In the genomic region with DNA sequence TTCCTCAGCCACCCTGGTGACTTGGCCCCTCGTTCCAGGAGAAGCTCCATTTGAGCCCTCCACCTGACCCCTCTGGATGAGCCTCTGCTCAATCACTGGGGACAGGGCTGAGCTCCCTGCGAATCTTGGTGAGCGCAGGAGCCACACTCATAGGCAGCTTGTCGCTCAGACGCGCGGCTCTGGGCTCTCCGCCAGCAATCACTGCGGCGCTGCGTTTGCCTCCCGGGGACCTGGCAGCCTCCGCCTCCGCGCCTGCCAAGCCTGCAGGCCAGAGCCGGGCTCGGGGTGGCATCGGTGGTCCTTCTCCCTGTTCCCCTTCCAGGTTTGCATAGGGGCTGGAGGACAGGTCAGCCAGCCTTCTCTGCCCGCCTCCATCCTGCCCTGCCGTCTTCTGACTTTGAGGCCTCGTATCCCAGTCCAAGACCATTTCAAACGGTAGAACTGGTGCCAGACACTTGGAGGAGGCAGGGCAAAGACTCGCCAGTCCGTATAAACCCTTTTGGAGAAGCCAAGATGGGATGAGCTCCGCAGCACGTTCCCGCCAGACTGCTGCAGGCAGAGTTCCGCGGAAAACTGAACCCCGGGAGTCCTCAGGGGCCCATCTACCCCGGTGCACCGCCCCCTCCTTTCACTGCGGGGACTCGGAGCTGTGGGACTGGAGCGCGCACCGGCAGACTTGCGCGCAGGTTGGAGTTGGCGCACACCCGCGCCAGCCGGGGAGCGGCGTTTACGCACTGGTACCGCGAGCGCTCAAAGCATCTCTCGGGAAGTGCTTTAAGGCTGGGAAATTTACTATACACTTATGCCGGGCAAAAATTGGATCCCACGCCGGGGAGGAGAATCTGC, we compare ENCODE assay signal across 8 cellular contexts. TPM values are rescaled to one million over a fixed set of nuclear protein-coding genes. Genes with fewer than 3 reads are reported as not detected.
DNase-seq lines count a peak whose midpoint lies in the region; ATAC-seq and TF ChIP-seq lines count a peak whose summit lies in the region.

No MANE protein-coding gene starts in this region.

- peaks cover 5% of the 10 kb centered on the region for H3K36me3 Mint-ChIP-seq in T-helper 17 cell (ENCODE audit: low read depth)

- peaks cover 80% of the 10 kb centered on the region for H3K27me3 Mint-ChIP-seq in T-helper 17 cell

- H3K4me3 Mint-ChIP-seq in T-helper 17 cell, result peak overlapping the region; percentile 74

- no peaks in the 10 kb centered on the region for H3K9me2 ChIP-seq in neural cell (ENCODE audit: insufficient read depth, low read length)
- H3K9me2 ChIP-seq in Karpas-422 (replicated peaks; ENCODE audit: insufficient read depth, low read length), result no peaks in the 10 kb centered on the region

- H3K4me1 ChIP-seq in Karpas-422 (ENCODE audit: low read length), result no peaks in the 10 kb centered on the region

- H3K27me3 ChIP-seq in neural cell (ENCODE audit: insufficient read depth, low read depth, low read length), result peaks cover 63% of the 10 kb centered on the region
- H3K27me3 ChIP-seq in Karpas-422 (ENCODE audit: low read length), result no peaks in the 10 kb centered on the region

- H3K27ac ChIP-seq in neural cell (ENCODE audit: low read length), result no peak overlapping the region
- no peak overlapping the region for H3K27ac ChIP-seq in Karpas-422 (ENCODE audit: low read length)

- no peak for TF ChIP-seq EP300 in neural cell (conservative IDR thresholded peaks at IDR 0.05; ENCODE audit: poor library complexity, severe bottlenecking)

- ATAC-seq in HG02884 (IDR thresholded peaks at IDR 0.05; ENCODE audit: unreplicated experiment), result peak; percentile 25
- ATAC-seq in T-helper 17 cell, result peak; percentile 35
- no peak for ATAC-seq in GM21723 (IDR thresholded peaks at IDR 0.05; ENCODE audit: unreplicated experiment)
- no peak for ATAC-seq in HG03457 (IDR thresholded peaks at IDR 0.05; ENCODE audit: unreplicated experiment)

- H3K4me3 ChIP-seq in foreskin fibroblast (ENCODE audit: low read depth in 1 of 2, low read length in 2 of 2) (peak overlapping the region; percentile 55 to 58), neural cell (ENCODE audit: low read length) (peak overlapping the region; percentile 76), Karpas-422 (ENCODE audit: low read length) (no peak overlapping the region)

- no peaks in the 10 kb centered on the region for H3K36me3 ChIP-seq in neural cell (ENCODE audit: insufficient read depth, low read length)
- no peaks in the 10 kb centered on the region for H3K36me3 ChIP-seq in Karpas-422 (ENCODE audit: insufficient read depth, low read length)

- H3K9me3 ChIP-seq in T-helper 17 cell (ENCODE audit: control insufficient read depth, low read length, poor library complexity, severe bottlenecking) (no peaks in the 10 kb centered on the region), neural cell (ENCODE audit: low read length) (no peaks in the 10 kb centered on the region), Karpas-422 (ENCODE audit: low read length) (no peaks in the 10 kb centered on the region)

- TF ChIP-seq CTCF in foreskin fibroblast (IDR thresholded peaks at IDR 0.05; ENCODE audit: low read depth, low read length) (no peak), neural cell (IDR thresholded peaks at IDR 0.05; ENCODE audit: poor library complexity, severe bottlenecking) (no peak)

- H3K9ac ChIP-seq in neural cell (ENCODE audit: low read length) (peak overlapping the region; percentile 28), Karpas-422 (ENCODE audit: low read length) (no peak overlapping the region)

- TF ChIP-seq RAD21 in neural cell (conservative IDR thresholded peaks at IDR 0.05), result peak; percentile 36

- DNase-seq in COR-L47 (lab: John Stamatoyannopoulos, UW) (peak; percentile 84), T-helper 17 cell (no peak), foreskin fibroblast (peak; percentile 15 to 59), Karpas-422 (no peak)

- H3K4me2 ChIP-seq in neural cell (ENCODE audit: low read length) (peak overlapping the region; percentile 64), Karpas-422 (ENCODE audit: low read depth, low read length, poor library complexity, severe bottlenecking) (no peak overlapping the region)

- H2AFZ ChIP-seq in neural cell (ENCODE audit: low read depth, low read length) (no peak overlapping the region), Karpas-422 (ENCODE audit: low read length) (no peak overlapping the region)

- H4K20me1 ChIP-seq in neural cell (ENCODE audit: insufficient read depth), result no peaks in the 10 kb centered on the region
- no peaks in the 10 kb centered on the region for H4K20me1 ChIP-seq in Karpas-422 (ENCODE audit: insufficient read depth, low read depth, low read length)

- H3K4me1 Mint-ChIP-seq in T-helper 17 cell, result no peaks in the 10 kb centered on the region

- H3K27ac Mint-ChIP-seq in T-helper 17 cell, result no peak overlapping the region

- no peaks in the 10 kb centered on the region for H3F3A ChIP-seq in neural cell (ENCODE audit: insufficient read depth, low read length, poor library complexity, severe bottlenecking)

- H3K79me2 ChIP-seq in neural cell (replicated peaks; ENCODE audit: insufficient read depth, low read length) (no peaks in the 10 kb centered on the region), Karpas-422 (ENCODE audit: low read length) (no peaks in the 10 kb centered on the region)

TF ChIP-seq in neural cell, 6 proteins besides CTCF, POLR2A, EP300 and RAD21:
- no peak for TF ChIP-seq POLR2AphosphoS5 (IDR thresholded peaks at IDR 0.05)
- peak; percentile 34 for TF ChIP-seq MXI1 (conservative IDR thresholded peaks at IDR 0.05; ENCODE audit: poor library complexity, severe bottlenecking)
- TF ChIP-seq SMC3 (conservative IDR thresholded peaks at IDR 0.05; ENCODE audit: poor library complexity), result peak; percentile 43
- TF ChIP-seq TAF1 (IDR thresholded peaks at IDR 0.05; ENCODE audit: low read depth), result peak; percentile 3

RNA-seq across cellular contexts. Expression of a gene that starts 1.0 kb away (rescaled TPM):
- total RNA-seq in T-helper 17 cell, result not detected
- 0.60 and 0.78 TPM in 2 replicates for polyA plus RNA-seq in neural cell
- 2.0 and 3.7 TPM in 2 replicates for polyA minus RNA-seq in neural cell
- total RNA-seq in Karpas-422 (2014; rRNA removed; shearing (Covaris generic); ENCODE audit: low replicate concordance), result not detected in 2 replicates

Comparison
In these comparisons a context has a peak if more than half of its experiments do, and no peak if none do; other contexts are left out.
1. DNase-seq: peak in COR-L47 (single experiment) and foreskin fibroblast (2 of 2); none in T-helper 17 cell (0 of 3) and Karpas-422 (single experiment).
2. ATAC-seq: peak in HG02884 (single experiment) and T-helper 17 cell (single experiment); none in GM21723 (single experiment) and HG03457 (single experiment).